19 cellular contexts compared by ENCODE assay signal in the genomic region with DNA sequence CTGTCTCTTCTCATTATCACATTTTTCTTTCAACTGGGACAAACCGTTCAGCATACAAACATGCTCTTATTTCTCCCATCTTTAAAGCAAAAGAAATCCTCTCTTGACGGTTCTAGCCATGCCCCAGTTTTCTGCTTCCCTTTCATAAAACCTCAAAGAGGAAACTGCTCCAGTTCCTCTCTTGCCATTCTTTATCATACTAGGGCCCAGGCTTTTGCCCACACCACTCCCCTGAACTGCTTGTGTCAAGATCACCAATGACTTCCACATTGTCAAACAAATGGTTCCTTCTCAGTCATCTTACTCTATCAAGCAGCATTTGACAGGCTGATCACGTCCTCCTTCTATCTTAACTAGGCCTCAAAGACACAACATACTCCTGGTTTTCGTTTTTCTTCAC.
A peak's percentile ranks its signal among the peaks of the same experiment; 100 is the strongest.
DNase-seq lines count a peak whose midpoint lies in the region; ATAC-seq, FAIRE-seq and TF ChIP-seq lines count a peak whose summit lies in the region.
"Had no signal": no experiment of that assay in that cellular context is flagged by ENCODE, and none has a peak within 500 bp of the region (broad histone marks: within the 10 kb centered on the region; RNA-seq: fewer than 3 reads in every experiment).

No MANE protein-coding gene starts in this region.

- peaks cover 5 to 8% of the 10 kb centered on the region in 2 donors for H3K36me3 Mint-ChIP-seq in CD14-positive monocyte
- H3K36me3 Mint-ChIP-seq in T-cell = peaks cover 5% of the 10 kb centered on the region
- H3K36me3 Mint-ChIP-seq in dendritic cell treated with granulocyte-macrophage colony-stimulating factor and Interleukin-4, amounts not matched to agents 40 ng/mL and 50 ng/mL, for 4 days (ENCODE audit: low read depth) = peaks cover 10% of the 10 kb centered on the region
- H3K36me3 Mint-ChIP-seq in activated naive CD8-positive, alpha-beta T cell treated with anti-CD3 and anti-CD28 coated beads for 36 hours = no peaks in the 10 kb centered on the region

- H3K27me3 Mint-ChIP-seq in CD14-positive monocyte (ENCODE audit: low read depth in 3 of 3) (peaks cover 0 to 2% (median 0%) of the 10 kb centered on the region in 3 donors), T-cell (no peaks in the 10 kb centered on the region)
- no peaks in the 10 kb centered on the region for H3K27me3 Mint-ChIP-seq in dendritic cell treated with granulocyte-macrophage colony-stimulating factor and Interleukin-4, amounts not matched to agents 40 ng/mL and 50 ng/mL, for 4 days
- no peaks in the 10 kb centered on the region for H3K27me3 Mint-ChIP-seq in activated naive CD8-positive, alpha-beta T cell treated with anti-CD3 and anti-CD28 coated beads for 36 hours
- H3K27me3 Mint-ChIP-seq: CD4-positive, CD25-positive, alpha-beta regulatory T cell had no signal

- H3K27ac Mint-ChIP-seq in CD14-positive monocyte (peak overlapping the region in 4 of 7 donors; percentile 39 to 83 (median 70)), T-cell (peak overlapping the region; percentile 3 to 59)
- H3K27ac Mint-ChIP-seq in dendritic cell treated with granulocyte-macrophage colony-stimulating factor and Interleukin-4, amounts not matched to agents 40 ng/mL and 50 ng/mL, for 4 days = peak overlapping the region; percentile 68
- H3K27ac Mint-ChIP-seq in activated naive CD8-positive, alpha-beta T cell treated with anti-CD3 and anti-CD28 coated beads for 36 hours = no peak overlapping the region

- DNase-seq in CD14-positive monocyte (ENCODE audit: low spot score) = peak; percentile 55
- DNase-seq in MV-4-11 (lab: John Stamatoyannopoulos, UW) = peak; percentile 72
- DNase-seq in T-cell = no peak
- no peak for DNase-seq in activated naive CD8-positive, alpha-beta T cell treated with anti-CD3 and anti-CD28 coated beads for 36 hours
- no peak for DNase-seq in H54 (ENCODE audit: insufficient read length, low spot score)
- DNase-seq: CD4-positive, CD25-positive, alpha-beta regulatory T cell; central memory CD4-positive, alpha-beta T cell; effector CD4-positive, alpha-beta T cell; esophagus squamous epithelium; HCEC 1CT; left ventricle myocardium inferior; MM.1S; NCI-H187 treated with DMSO at 0.1 percent for 48 hours; NCI-H446 treated with DMSO at 0.1 percent for 48 hours; SHP77 had no signal

- peak overlapping the region in 1 of 2 donors; percentile 61 for H3K4me3 Mint-ChIP-seq in CD14-positive monocyte
- no peak overlapping the region for H3K4me3 Mint-ChIP-seq in T-cell
- no peak overlapping the region for H3K4me3 Mint-ChIP-seq in dendritic cell treated with granulocyte-macrophage colony-stimulating factor and Interleukin-4, amounts not matched to agents 40 ng/mL and 50 ng/mL, for 4 days
- no peak overlapping the region for H3K4me3 Mint-ChIP-seq in activated naive CD8-positive, alpha-beta T cell treated with anti-CD3 and anti-CD28 coated beads for 36 hours
- H3K4me3 Mint-ChIP-seq: CD4-positive, CD25-positive, alpha-beta regulatory T cell had no signal

- POLR2A ChIA-PET in T-cell (lab: Charles Lee) = no interaction called here

- H3K9me3 Mint-ChIP-seq in CD14-positive monocyte (no peaks in the 10 kb centered on the region), T-cell (no peaks in the 10 kb centered on the region)
- H3K9me3 Mint-ChIP-seq in dendritic cell treated with granulocyte-macrophage colony-stimulating factor and Interleukin-4, amounts not matched to agents 40 ng/mL and 50 ng/mL, for 4 days = no peaks in the 10 kb centered on the region
- H3K9me3 Mint-ChIP-seq in activated naive CD8-positive, alpha-beta T cell treated with anti-CD3 and anti-CD28 coated beads for 36 hours = no peaks in the 10 kb centered on the region
- H3K9me3 Mint-ChIP-seq: CD4-positive, CD25-positive, alpha-beta regulatory T cell had no signal

- ATAC-seq in T-cell (replicated peaks in 1 of 4) = no peak
- no peak for ATAC-seq in GM21723 (IDR thresholded peaks at IDR 0.05; ENCODE audit: unreplicated experiment)
- no peak for ATAC-seq in GM18858 (IDR thresholded peaks at IDR 0.05; ENCODE audit: unreplicated experiment)

- TF ChIP-seq CTCF in CD14-positive monocyte (IDR thresholded peaks at IDR 0.05) = no peak

- H3K4me1 Mint-ChIP-seq in CD14-positive monocyte = peaks cover 25% of the 10 kb centered on the region
- no peaks in the 10 kb centered on the region for H3K4me1 Mint-ChIP-seq in T-cell
- peaks cover 46% of the 10 kb centered on the region for H3K4me1 Mint-ChIP-seq in dendritic cell treated with granulocyte-macrophage colony-stimulating factor and Interleukin-4, amounts not matched to agents 40 ng/mL and 50 ng/mL, for 4 days (ENCODE audit: low read depth)
- no peaks in the 10 kb centered on the region for H3K4me1 Mint-ChIP-seq in activated naive CD8-positive, alpha-beta T cell treated with anti-CD3 and anti-CD28 coated beads for 36 hours

- FAIRE-seq in H54 (lab: Jason Lieb, UNC) = no peak
- FAIRE-seq: GM12891 had no signal

- CTCF ChIA-PET in T-cell (lab: Charles Lee) = no interaction called here

- intact Hi-C loops in CD14-positive monocyte (cut with micrococcal nuclease) = no loop called here
- intact Hi-C loops in dendritic cell treated with granulocyte-macrophage colony-stimulating factor and Interleukin-4, amounts not matched to agents 40 ng/mL and 50 ng/mL, for 4 days (cut with micrococcal nuclease) = no loop called here

- no peak for TF ChIP-seq POLR2A in H54 (IDR thresholded peaks at IDR 0.05; ENCODE audit: low read depth, low read length)

Comparison
In these comparisons a context has a peak if more than half of its experiments do, and no peak if none do; other contexts are left out.
1. DNase-seq: peak in CD14-positive monocyte (single experiment) and MV-4-11 (single experiment); none in T-cell (0 of 34), activated naive CD8-positive, alpha-beta T cell treated with anti-CD3 and anti-CD28 coated beads for 36 hours (single experiment) and H54 (single experiment).